12 cellular contexts compared by ENCODE assay signal in genomic region chr11:47992959-47993820, GRCh38. TPM values are rescaled to one million over a fixed set of nuclear protein-coding genes. Genes with fewer than 3 reads are reported as not detected.
DNase-seq lines count a peak whose midpoint lies in the region; ATAC-seq and TF ChIP-seq lines count a peak whose summit lies in the region.
"Had no signal": no experiment of that assay in that cellular context is flagged by ENCODE, and none has a peak within 500 bp of the region (broad histone marks: within the 10 kb centered on the region; RNA-seq: fewer than 3 reads in every experiment).

No MANE protein-coding gene starts in this region.

- no peak for ATAC-seq in GM18520 (IDR thresholded peaks at IDR 0.05; ENCODE audit: unreplicated experiment)
- no peak for ATAC-seq in GM21619 (IDR thresholded peaks at IDR 0.05; ENCODE audit: unreplicated experiment)

- WGBS in mesendoderm (ENCODE audit: extremely low coverage, insufficient coverage, low lambda C conversion rate): no CpG with 5 or more reads among the region's 11 CpGs

- H3K18ac ChIP-seq in mesendoderm (ENCODE audit: low read length): no peak overlapping the region

- peaks cover 14% of the 10 kb centered on the region for H3K4me1 ChIP-seq in mesendoderm (ENCODE audit: control insufficient read depth, low read depth, low read length)

- H3K4me3 ChIP-seq in astrocyte of the spinal cord (ENCODE audit: low read depth, low read length) (no peak overlapping the region), mesendoderm (ENCODE audit: low read length) (no peak overlapping the region)

- H2BK15ac ChIP-seq in mesendoderm (replicated peaks; ENCODE audit: low read depth): no peak overlapping the region

- H3K4me2 ChIP-seq in mesendoderm (ENCODE audit: low read length): no peak overlapping the region

- H3K79me2 ChIP-seq in mesendoderm (ENCODE audit: control insufficient read depth, insufficient read depth, low read length): peaks cover 10% of the 10 kb centered on the region

- no peak for TF ChIP-seq CTCF in astrocyte of the spinal cord (IDR thresholded peaks at IDR 0.05; ENCODE audit: low read depth, low read length)

- H2BK5ac ChIP-seq in mesendoderm (ENCODE audit: low read length): no peak overlapping the region

- peaks cover 15% of the 10 kb centered on the region for H3K79me1 ChIP-seq in mesendoderm (ENCODE audit: low read length)

- H3K9ac ChIP-seq in mesendoderm (ENCODE audit: low read length): no peak overlapping the region

- no peak overlapping the region for H4K5ac ChIP-seq in mesendoderm (ENCODE audit: low read length)

- peak; percentile 87 for DNase-seq in Caki2 (ENCODE audit: low read depth)
- DNase-seq in MV-4-11 (lab: John Stamatoyannopoulos, UW): peak; percentile 90
- DNase-seq in astrocyte of the spinal cord (ENCODE audit: low read depth, low spot score): peak; percentile 82
- peak; percentile 83 for DNase-seq in mesendoderm
- DNase-seq in NCI-H146 treated with DMSO at 0.1 percent for 48 hours (lab: John Stamatoyannopoulos, UW; ENCODE audit: unreplicated experiment): no peak
- DNase-seq in activated naive CD4-positive, alpha-beta T cell (lab: John Stamatoyannopoulos, UW): no peak
- DNase-seq: activated naive CD4-positive, alpha-beta T cell treated with anti-CD3 and anti-CD28 coated beads for 36 hours; hippocampal formation; NCI-H1105 treated with DMSO at 0.1 percent for 48 hours; stimulated activated CD8-positive, alpha-beta memory T cell treated with anti-CD3 and anti-CD28 coated beads, Interleukin-4, amount 100 ng/mL, for 48 hours had no signal

- no peak overlapping the region for H3K27ac ChIP-seq in mesendoderm (ENCODE audit: low read depth, low read length)

- no peaks in the 10 kb centered on the region for H3K27me3 ChIP-seq in mesendoderm (ENCODE audit: insufficient read depth, low read length, poor library complexity)

- H3K23ac ChIP-seq in mesendoderm (ENCODE audit: low read length): no peak overlapping the region

- no peak overlapping the region for H2AK5ac ChIP-seq in mesendoderm (ENCODE audit: low read length)

- no peak overlapping the region for H2BK120ac ChIP-seq in mesendoderm (ENCODE audit: low read depth, low read length)

- no peaks in the 10 kb centered on the region for H3K36me3 ChIP-seq in mesendoderm (ENCODE audit: control insufficient read depth, insufficient read depth, low read length)

- in situ Hi-C loops in Caki2 (cut with HindIII; ENCODE audit: low pct_unique_long_range_greater_than_20kb, low sequenced_read_pairs): no loop called here
- in situ Hi-C loops in astrocyte of the spinal cord (cut with HindIII; ENCODE audit: low sequenced_read_pairs): no loop called here

- H3K4ac ChIP-seq in mesendoderm (ENCODE audit: low read depth, low read length): no peak overlapping the region

- H3K56ac ChIP-seq in mesendoderm (ENCODE audit: low read length): no peak overlapping the region

- no peak overlapping the region for H4K8ac ChIP-seq in mesendoderm (ENCODE audit: low read depth, low read length)

RNA-seq across cellular contexts. Expression of gene PTPRJ, which starts 12.8 kb away (rescaled TPM):
- 23.3 and 33.3 TPM in 2 replicates for total RNA-seq in Caki2 (2014; rRNA removed; shearing (Covaris generic); ENCODE audit: low replicate concordance)
- polyA plus RNA-seq in mesendoderm (2013, experiment 1 of 2): 8.7 TPM
- polyA plus RNA-seq in mesendoderm (2013, experiment 2 of 2): 8.4 TPM

Comparison
In these comparisons a context has a peak if more than half of its experiments do, and no peak if none do; other contexts are left out.
1. DNase-seq: peak in Caki2 (single experiment), MV-4-11 (single experiment), astrocyte of the spinal cord (single experiment) and mesendoderm (single experiment); none in NCI-H146 treated with DMSO at 0.1 percent for 48 hours (single experiment) and activated naive CD4-positive, alpha-beta T cell (0 of 4).